Comparison of ENCODE assay signal across 2 cellular contexts in the genomic region with DNA sequence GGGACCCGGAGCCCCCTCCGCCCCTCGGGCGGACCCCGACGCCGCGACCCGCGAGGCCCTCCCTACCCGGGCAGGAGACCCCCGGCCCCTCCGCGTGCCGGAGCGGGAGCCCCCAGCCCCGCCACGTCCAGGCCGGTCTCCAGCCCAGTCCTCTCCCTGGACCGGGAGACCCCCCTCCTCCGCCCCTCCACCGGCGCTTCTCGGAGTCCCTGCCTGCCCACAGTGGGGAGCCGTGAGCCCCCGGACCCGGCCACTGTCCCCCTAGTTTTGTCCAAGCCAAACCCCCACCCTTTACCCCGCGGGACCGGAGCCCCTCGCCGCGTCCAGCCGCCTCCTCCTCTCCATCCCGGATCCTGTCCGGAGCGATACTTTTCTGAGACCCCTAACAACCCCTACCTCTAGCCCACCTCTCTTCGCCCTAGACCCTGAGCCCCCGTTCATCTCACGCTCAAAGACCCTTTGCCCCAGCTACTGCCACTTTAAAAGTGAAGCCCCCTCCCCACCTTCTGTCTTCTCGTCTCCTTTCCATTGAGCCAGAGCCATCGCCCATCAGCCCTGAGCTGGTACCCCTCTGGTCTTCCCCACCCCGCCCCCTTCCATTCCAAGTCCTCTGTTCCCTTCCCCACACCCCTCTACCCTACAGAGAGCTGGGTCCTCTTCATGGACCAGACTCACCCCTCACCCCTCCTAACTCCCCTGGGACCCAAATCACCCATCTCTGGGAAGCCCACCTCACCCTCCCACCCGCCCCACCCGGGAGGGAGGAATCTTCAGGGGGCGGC.
TF ChIP-seq lines count a peak whose summit lies in the region.

No MANE protein-coding gene starts in this region.

TF ChIP-seq in GM23338, 12 proteins besides CTCF, POLR2A, EP300 and RAD21 (continued from another document):
- TF ChIP-seq REST (IDR thresholded peaks at IDR 0.05; ENCODE audit: unreplicated experiment) (no peak), EZH2phosphoT487 (IDR thresholded peaks at IDR 0.05; ENCODE audit: unreplicated experiment) (no peak), STAT1 (IDR thresholded peaks at IDR 0.05; ENCODE audit: unreplicated experiment) (no peak), ZNF462 (CRISPR knock-in tag; IDR thresholded peaks at IDR 0.05) (no peak), ZNF114 (CRISPR knock-in tag; IDR thresholded peaks at IDR 0.05) (no peak), POLR2AphosphoS5 (IDR thresholded peaks at IDR 0.05; ENCODE audit: low read depth) (no peak)
- TF ChIP-seq, protein P1, sequence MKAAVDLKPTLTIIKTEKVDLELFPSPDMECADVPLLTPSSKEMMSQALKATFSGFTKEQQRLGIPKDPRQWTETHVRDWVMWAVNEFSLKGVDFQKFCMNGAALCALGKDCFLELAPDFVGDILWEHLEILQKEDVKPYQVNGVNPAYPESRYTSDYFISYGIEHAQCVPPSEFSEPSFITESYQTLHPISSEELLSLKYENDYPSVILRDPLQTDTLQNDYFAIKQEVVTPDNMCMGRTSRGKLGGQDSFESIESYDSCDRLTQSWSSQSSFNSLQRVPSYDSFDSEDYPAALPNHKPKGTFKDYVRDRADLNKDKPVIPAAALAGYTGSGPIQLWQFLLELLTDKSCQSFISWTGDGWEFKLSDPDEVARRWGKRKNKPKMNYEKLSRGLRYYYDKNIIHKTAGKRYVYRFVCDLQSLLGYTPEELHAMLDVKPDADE (IDR thresholded peaks at IDR 0.05), result no peak

TF ChIP-seq in WTC11, 78 proteins besides CTCF, POLR2A, EP300 and RAD21 (continued from another document):
- TF ChIP-seq, protein P2, sequence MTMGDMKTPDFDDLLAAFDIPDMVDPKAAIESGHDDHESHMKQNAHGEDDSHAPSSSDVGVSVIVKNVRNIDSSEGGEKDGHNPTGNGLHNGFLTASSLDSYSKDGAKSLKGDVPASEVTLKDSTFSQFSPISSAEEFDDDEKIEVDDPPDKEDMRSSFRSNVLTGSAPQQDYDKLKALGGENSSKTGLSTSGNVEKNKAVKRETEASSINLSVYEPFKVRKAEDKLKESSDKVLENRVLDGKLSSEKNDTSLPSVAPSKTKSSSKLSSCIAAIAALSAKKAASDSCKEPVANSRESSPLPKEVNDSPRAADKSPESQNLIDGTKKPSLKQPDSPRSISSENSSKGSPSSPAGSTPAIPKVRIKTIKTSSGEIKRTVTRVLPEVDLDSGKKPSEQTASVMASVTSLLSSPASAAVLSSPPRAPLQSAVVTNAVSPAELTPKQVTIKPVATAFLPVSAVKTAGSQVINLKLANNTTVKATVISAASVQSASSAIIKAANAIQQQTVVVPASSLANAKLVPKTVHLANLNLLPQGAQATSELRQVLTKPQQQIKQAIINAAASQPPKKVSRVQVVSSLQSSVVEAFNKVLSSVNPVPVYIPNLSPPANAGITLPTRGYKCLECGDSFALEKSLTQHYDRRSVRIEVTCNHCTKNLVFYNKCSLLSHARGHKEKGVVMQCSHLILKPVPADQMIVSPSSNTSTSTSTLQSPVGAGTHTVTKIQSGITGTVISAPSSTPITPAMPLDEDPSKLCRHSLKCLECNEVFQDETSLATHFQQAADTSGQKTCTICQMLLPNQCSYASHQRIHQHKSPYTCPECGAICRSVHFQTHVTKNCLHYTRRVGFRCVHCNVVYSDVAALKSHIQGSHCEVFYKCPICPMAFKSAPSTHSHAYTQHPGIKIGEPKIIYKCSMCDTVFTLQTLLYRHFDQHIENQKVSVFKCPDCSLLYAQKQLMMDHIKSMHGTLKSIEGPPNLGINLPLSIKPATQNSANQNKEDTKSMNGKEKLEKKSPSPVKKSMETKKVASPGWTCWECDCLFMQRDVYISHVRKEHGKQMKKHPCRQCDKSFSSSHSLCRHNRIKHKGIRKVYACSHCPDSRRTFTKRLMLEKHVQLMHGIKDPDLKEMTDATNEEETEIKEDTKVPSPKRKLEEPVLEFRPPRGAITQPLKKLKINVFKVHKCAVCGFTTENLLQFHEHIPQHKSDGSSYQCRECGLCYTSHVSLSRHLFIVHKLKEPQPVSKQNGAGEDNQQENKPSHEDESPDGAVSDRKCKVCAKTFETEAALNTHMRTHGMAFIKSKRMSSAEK (CRISPR knock-in tag; IDR thresholded peaks at IDR 0.05; ENCODE audit: borderline replicate concordance), result no peak
- TF ChIP-seq, protein P3, sequence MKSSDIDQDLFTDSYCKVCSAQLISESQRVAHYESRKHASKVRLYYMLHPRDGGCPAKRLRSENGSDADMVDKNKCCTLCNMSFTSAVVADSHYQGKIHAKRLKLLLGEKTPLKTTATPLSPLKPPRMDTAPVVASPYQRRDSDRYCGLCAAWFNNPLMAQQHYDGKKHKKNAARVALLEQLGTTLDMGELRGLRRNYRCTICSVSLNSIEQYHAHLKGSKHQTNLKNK (CRISPR knock-in tag; IDR thresholded peaks at IDR 0.05), result no peak
- TF ChIP-seq ZNF138 (CRISPR knock-in tag; conservative IDR thresholded peaks at IDR 0.05), result no peak
